Comparison of ENCODE assay signal across 27 cellular contexts in genomic region chr4:34412233-34412632, GRCh38.
"Had no signal": no experiment of that assay in that cellular context is flagged by ENCODE, and none has a peak within 500 bp of the region (broad histone marks: within the 10 kb centered on the region; RNA-seq: fewer than 3 reads in every experiment).

No MANE protein-coding gene starts in this region.

- DNase-seq: islet precursor cell; left ventricle myocardium inferior; mesendoderm; naive B cell; natural killer cell; nephron progenitor cell; occipital lobe; ovary; right lobe of liver; stimulated activated CD4-positive, alpha-beta T cell treated with anti-CD3 and anti-CD28 coated beads, Interleukin-12 subunit alpha, Interleukin-12 subunit beta, amount 100 ng/mL, for 4 hours; stimulated activated CD4-positive, alpha-beta T cell treated with anti-CD3 and anti-CD28 coated beads, Interleukin-15, amount 100 ng/mL, for 24 hours; stimulated activated CD4-positive, alpha-beta T cell treated with anti-CD3 and anti-CD28 coated beads, Interleukin-2, amount 100 ng/mL, for 24 hours; stimulated activated CD4-positive, alpha-beta T cell treated with anti-CD3 and anti-CD28 coated beads, Interleukin-4, amount 100 ng/mL, for 1 hour; stimulated activated naive B cell treated with anti-CD40 and anti-IgM and Interleukin-4, amounts not matched to agents 10 μg/mL and 1 μg/mL and 100 μg/mL, for 72 hours; stimulated activated naive CD8-positive, alpha-beta T cell treated with anti-CD3 and anti-CD28 coated beads, Interleukin-15, Interleukin-2, amounts not matched to agents 100 U/mL and 50 U/mL, for 24 hours; stomach; testis; thyroid gland; transverse colon; upper lobe of left lung had no signal

- H3K36me3 ChIP-seq: left ventricle myocardium inferior, neural progenitor cell, neutrophil, ovary, right atrium auricular region, right lobe of liver, stomach, thyroid gland, transverse colon, upper lobe of left lung had no signal

- H3K4me1 Mint-ChIP-seq: mesothelial cell of epicardium; naive B cell; natural killer cell; nephron progenitor cell; neural progenitor cell; stimulated activated naive B cell treated with anti-CD40 and anti-IgM and Interleukin-4, amounts not matched to agents 10 μg/mL and 1 μg/mL and 100 μg/mL, for 72 hours had no signal

- H3K4me3 Mint-ChIP-seq: mesothelial cell of epicardium; naive B cell; natural killer cell; nephron progenitor cell; neural progenitor cell; stimulated activated naive B cell treated with anti-CD40 and anti-IgM and Interleukin-4, amounts not matched to agents 10 μg/mL and 1 μg/mL and 100 μg/mL, for 72 hours had no signal

- H3K36me3 Mint-ChIP-seq: naive B cell; neural progenitor cell; stimulated activated naive B cell treated with anti-CD40 and anti-IgM and Interleukin-4, amounts not matched to agents 10 μg/mL and 1 μg/mL and 100 μg/mL, for 72 hours had no signal

- H3K27me3 Mint-ChIP-seq: naive B cell; progenitor cell of endocrine pancreas; stimulated activated naive B cell treated with anti-CD40 and anti-IgM and Interleukin-4, amounts not matched to agents 10 μg/mL and 1 μg/mL and 100 μg/mL, for 72 hours had no signal

- H3K9me3 ChIP-seq: neutrophil, ovary, right lobe of liver, testis, thyroid gland had no signal

- H3K27me3 ChIP-seq: neural progenitor cell, neutrophil, ovary, right atrium auricular region, right lobe of liver, stomach, testis, thyroid gland, transverse colon, upper lobe of left lung had no signal

- H3K27ac ChIP-seq: left ventricle myocardium inferior, neural progenitor cell, neutrophil, ovary, right atrium auricular region, right lobe of liver, skin epidermis, stomach, testis, thyroid gland, transverse colon, upper lobe of left lung had no signal

- H3K4me2 ChIP-seq: neural progenitor cell had no signal

- H3K4me1 ChIP-seq: left ventricle myocardium inferior, neural progenitor cell, right atrium auricular region, right lobe of liver, stomach, testis, thyroid gland, transverse colon, upper lobe of left lung had no signal

- H3K27ac Mint-ChIP-seq: mesothelial cell of epicardium; naive B cell; natural killer cell; nephron progenitor cell; neural progenitor cell; progenitor cell of endocrine pancreas; stimulated activated naive B cell treated with anti-CD40 and anti-IgM and Interleukin-4, amounts not matched to agents 10 μg/mL and 1 μg/mL and 100 μg/mL, for 72 hours had no signal

- H2AFZ ChIP-seq: neural progenitor cell had no signal

- H3K4me3 ChIP-seq: left ventricle myocardium inferior, lung, neural progenitor cell, ovary, right atrium auricular region, right lobe of liver, skin epidermis, stomach, testis, thyroid gland, transverse colon, upper lobe of left lung had no signal
